In the genomic region with DNA sequence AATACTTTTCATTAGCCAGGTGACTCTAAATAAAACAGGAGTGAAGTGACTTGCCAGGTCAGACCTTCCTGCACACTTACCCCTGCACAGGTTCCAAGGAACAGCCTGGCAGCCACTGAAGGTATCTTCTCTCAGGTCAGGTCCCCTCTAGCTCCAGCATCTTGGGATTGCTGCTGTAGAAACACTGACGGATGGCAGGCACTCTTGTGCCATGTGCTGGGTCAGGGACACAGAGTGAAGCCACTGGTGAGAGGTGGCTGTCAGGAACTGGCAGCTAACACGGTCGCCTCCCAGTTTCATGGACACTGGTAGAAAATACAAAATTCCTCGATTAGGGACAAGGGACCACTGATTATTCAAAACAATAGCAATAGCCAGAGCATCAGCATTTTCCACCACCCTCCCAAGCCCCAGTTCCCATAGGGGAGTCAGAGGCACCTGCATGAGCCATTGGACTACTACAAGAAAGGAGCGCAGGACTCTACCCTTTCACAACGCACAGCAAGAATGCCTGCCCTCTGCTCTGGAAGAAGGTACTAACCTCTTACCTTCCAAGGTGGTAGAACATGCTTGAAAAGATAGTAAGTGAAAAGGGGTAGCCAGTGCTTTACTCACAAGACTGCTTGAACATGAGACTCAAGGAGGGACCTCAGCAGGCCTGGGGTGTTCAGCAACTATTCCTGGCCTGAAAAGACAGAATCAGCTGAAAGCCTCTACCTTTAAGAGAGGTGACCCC, we compare ENCODE assay signal across 10 cellular contexts. TPM values are rescaled to one million over a fixed set of nuclear protein-coding genes. Genes with fewer than 3 reads are reported as not detected.
DNase-seq lines count a peak whose midpoint lies in the region.
"Had no signal": no experiment of that assay in that cellular context is flagged by ENCODE, and none has a peak within 500 bp of the region (broad histone marks: within the 10 kb centered on the region; RNA-seq: fewer than 3 reads in every experiment).

No MANE protein-coding gene starts in this region.

- H3K4me3 ChIP-seq in iPS-18c (ENCODE audit: insufficient read depth, low read depth, low read length), result 0 out of 2 replicates have a peak overlapping the region, but pooled peaks have one; percentile 28
- H3K4me3 ChIP-seq: hepatocyte had no signal

- H3K27ac Mint-ChIP-seq in activated CD4-positive, alpha-beta memory T cell treated with anti-CD3 and anti-CD28 coated beads, Interleukin-2, amount 10 ng/mL, durations not matched to agents 7 days and 5 days, result peak overlapping the region; percentile 96

- POLR2A ChIA-PET in activated CD4-positive, alpha-beta memory T cell treated with anti-CD3 and anti-CD28 coated beads, Interleukin-2, amount 10 ng/mL, durations not matched to agents 7 days and 5 days (lab: Charles Lee), result interaction anchor here (1.5 to 26.2 kb wide), 5 partner anchors 10 to 127 kb away, joined by 5 to 517 read pairs (median 412); a partner anchor contains a TSS

- CTCF ChIA-PET in activated CD4-positive, alpha-beta memory T cell treated with anti-CD3 and anti-CD28 coated beads, Interleukin-2, amount 10 ng/mL, durations not matched to agents 7 days and 5 days (lab: Charles Lee), result interaction anchor here (2.1 to 3.0 kb wide), 3 partner anchors 12 to 151 kb away, joined by 7 to 15 read pairs (median 15); a partner anchor contains a TSS

- peaks cover 59% of the 10 kb centered on the region for H3K36me3 Mint-ChIP-seq in activated CD4-positive, alpha-beta memory T cell treated with anti-CD3 and anti-CD28 coated beads, Interleukin-2, amount 10 ng/mL, durations not matched to agents 7 days and 5 days (ENCODE audit: low read depth)

- H3K4me1 Mint-ChIP-seq in activated CD4-positive, alpha-beta memory T cell treated with anti-CD3 and anti-CD28 coated beads, Interleukin-2, amount 10 ng/mL, durations not matched to agents 7 days and 5 days, result peaks cover 91% of the 10 kb centered on the region

- peak; percentile 19 for DNase-seq in stimulated activated CD4-positive, alpha-beta T cell treated with anti-CD3 and anti-CD28 coated beads, Interleukin-15, amount 100 ng/mL, for 24 hours
- DNase-seq in stimulated activated CD4-positive, alpha-beta T cell treated with anti-CD3 and anti-CD28 coated beads, Interleukin-1b, Interleukin-23, amount 100 ng/mL, for 48 hours, result no peak
- no peak for DNase-seq in activated CD4-positive, alpha-beta memory T cell treated with anti-CD3 and anti-CD28 coated beads, Interleukin-2, amount 10 ng/mL, durations not matched to agents 7 days and 5 days
- DNase-seq in MV-4-11 (lab: John Stamatoyannopoulos, UW), result no peak
- no peak for DNase-seq in SKM-1 (lab: John Stamatoyannopoulos, UW; ENCODE audit: unreplicated experiment)
- no peak for DNase-seq in NCI-H187 (lab: John Stamatoyannopoulos, UW)
- DNase-seq in D341Med (ENCODE audit: low spot score), result no peak
- DNase-seq: activated CD4-positive, CD25-positive, alpha-beta regulatory T cell had no signal

- no peaks in the 10 kb centered on the region for H3K9me3 ChIP-seq in iPS-18c (ENCODE audit: control insufficient read depth, insufficient read depth, low read length)

- peak overlapping the region; percentile 99 for H3K4me3 Mint-ChIP-seq in activated CD4-positive, alpha-beta memory T cell treated with anti-CD3 and anti-CD28 coated beads, Interleukin-2, amount 10 ng/mL, durations not matched to agents 7 days and 5 days

- H3K9me3 Mint-ChIP-seq in activated CD4-positive, alpha-beta memory T cell treated with anti-CD3 and anti-CD28 coated beads, Interleukin-2, amount 10 ng/mL, durations not matched to agents 7 days and 5 days, result no peaks in the 10 kb centered on the region

- H3K27me3 Mint-ChIP-seq in activated CD4-positive, alpha-beta memory T cell treated with anti-CD3 and anti-CD28 coated beads, Interleukin-2, amount 10 ng/mL, durations not matched to agents 7 days and 5 days, result no peaks in the 10 kb centered on the region

RNA-seq across cellular contexts. Expression of a gene that starts 5.1 kb away (rescaled TPM):
- total RNA-seq in activated CD4-positive, alpha-beta memory T cell treated with anti-CD3 and anti-CD28 coated beads, Interleukin-2, amount 10 ng/mL, durations not matched to agents 7 days and 5 days, result 100 to 1,000 TPM; 572 to 576 TPM

RNA-seq across cellular contexts. Expression of a gene that starts 16.1 kb away (rescaled TPM):
- total RNA-seq in activated CD4-positive, alpha-beta memory T cell treated with anti-CD3 and anti-CD28 coated beads, Interleukin-2, amount 10 ng/mL, durations not matched to agents 7 days and 5 days, result 100 to 1,000 TPM; 130 to 134 TPM
